Comparison of ENCODE assay signal across 18 cellular contexts in the genomic region with DNA sequence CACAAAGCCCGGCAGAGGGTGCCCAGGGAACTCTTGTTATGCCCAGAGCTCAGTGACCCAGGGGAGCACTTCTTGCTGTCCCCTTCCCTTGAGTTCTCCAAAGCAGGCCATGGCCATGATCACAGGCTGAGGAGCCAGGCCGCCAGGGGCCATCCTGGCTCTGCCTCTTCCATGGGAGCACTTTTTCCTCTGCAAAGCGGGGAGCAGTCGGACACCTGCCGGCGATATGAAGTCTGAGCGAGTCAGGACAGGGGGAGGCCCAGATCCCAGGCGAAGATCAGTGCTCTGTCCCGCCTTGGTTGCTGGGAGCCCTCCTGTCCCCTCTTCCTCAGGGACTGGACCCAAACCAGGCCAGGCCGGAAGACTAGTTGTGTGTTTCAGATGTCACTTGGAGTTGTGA.
DNase-seq lines count a peak whose midpoint lies in the region; ATAC-seq and TF ChIP-seq lines count a peak whose summit lies in the region.
"Had no signal": no experiment of that assay in that cellular context is flagged by ENCODE, and none has a peak within 500 bp of the region (broad histone marks: within the 10 kb centered on the region; RNA-seq: fewer than 3 reads in every experiment).

No MANE protein-coding gene starts in this region.

- H4K20me1 ChIP-seq in IMR-90 (ENCODE audit: insufficient read depth, low read length) = no peaks in the 10 kb centered on the region

- H3K9me3 ChIP-seq in IMR-90 (ENCODE audit: control insufficient read depth, insufficient read depth, low read length) (no peaks in the 10 kb centered on the region), endodermal cell (ENCODE audit: control insufficient read depth, low read length) (no peaks in the 10 kb centered on the region), spleen (no peaks in the 10 kb centered on the region)
- H3K9me3 ChIP-seq: Peyer's patch, SJSA1 had no signal

- in situ Hi-C loops in IMR-90 (cut with MboI; ENCODE audit: low sequenced_read_pairs) = no loop called here

- no peak for TF ChIP-seq POLR2A in IMR-90 (IDR thresholded peaks at IDR 0.05; ENCODE audit: low read depth, low read length)
- TF ChIP-seq POLR2A in spleen (IDR thresholded peaks at IDR 0.05) = no peak

- H2BK120ac ChIP-seq in IMR-90 (ENCODE audit: low read depth, low read length) (no peak overlapping the region), mesendoderm (ENCODE audit: low read depth, low read length) (no peak overlapping the region)

- H3K4ac ChIP-seq in IMR-90 (ENCODE audit: low read depth, low read length) = no peak overlapping the region
- H3K4ac ChIP-seq in mesendoderm (ENCODE audit: low read depth, low read length) = no peak overlapping the region

- ATAC-seq in IMR-90 (ENCODE audit: low read depth) (no peak), GM21619 (IDR thresholded peaks at IDR 0.05; ENCODE audit: unreplicated experiment) (no peak), GM19328 (IDR thresholded peaks at IDR 0.05; ENCODE audit: unreplicated experiment) (no peak), HG03175 (IDR thresholded peaks at IDR 0.05; ENCODE audit: unreplicated experiment) (no peak)

- H4K5ac ChIP-seq in IMR-90 (ENCODE audit: low read depth, low read length) (no peak overlapping the region), mesendoderm (ENCODE audit: low read length) (no peak overlapping the region)

- POLR2A ChIA-PET in IMR-90 (lab: Charles Lee; ENCODE audit: unreplicated experiment) = no interaction called here

- H3K36me3 Mint-ChIP-seq in endodermal cell (ENCODE audit: low read depth) = peaks cover 20% of the 10 kb centered on the region

- no peak overlapping the region for H3K23ac ChIP-seq in IMR-90 (ENCODE audit: low read depth, low read length)
- no peak overlapping the region for H3K23ac ChIP-seq in mesendoderm (ENCODE audit: low read length)

- H3K9me1 ChIP-seq in IMR-90 (ENCODE audit: insufficient read depth, low read length) = 0 out of 2 replicates have a peak, but pooled peaks cover 1% of the 10 kb centered on the region

- H3K79me1 ChIP-seq in IMR-90 (ENCODE audit: low read depth in 1 of 2, low read length in 2 of 2) (no peaks in the 10 kb centered on the region), mesendoderm (ENCODE audit: low read length) (no peaks in the 10 kb centered on the region)

- H4K8ac ChIP-seq in IMR-90 (ENCODE audit: low read depth in 2 of 2, low read length in 2 of 2) (no peak overlapping the region), mesendoderm (ENCODE audit: low read depth, low read length) (no peak overlapping the region)

- peak overlapping the region; percentile 24 for H2AK9ac ChIP-seq in IMR-90 (replicated peaks; ENCODE audit: low read depth, low read length, poor library complexity)

- H3K14ac ChIP-seq in IMR-90 (replicated peaks; ENCODE audit: low read depth, low read length) = no peak overlapping the region

- H3K4me3 ChIP-seq in IMR-90 (ENCODE audit: insufficient read depth, low read depth, low read length) = no peak overlapping the region
- no peak overlapping the region for H3K4me3 ChIP-seq in endodermal cell (ENCODE audit: low read length)
- no peak overlapping the region for H3K4me3 ChIP-seq in mesendoderm (ENCODE audit: low read length)
- H3K4me3 ChIP-seq in spleen = no peak overlapping the region
- H3K4me3 ChIP-seq: Peyer's patch, SJSA1 had no signal

- no peak overlapping the region for H2AFZ ChIP-seq in IMR-90 (replicated peaks; ENCODE audit: low read length, poor library complexity)

- DNase-seq in IMR-90 (no peak), endodermal cell (no peak), mesendoderm (no peak), spleen (peak; percentile 51), DMS53 (lab: John Stamatoyannopoulos, UW) (no peak)
- DNase-seq: CD4-positive, CD25-positive, alpha-beta regulatory T cell; DMS79 treated with DMSO at 0.1 percent for 48 hours; HCEC 1CT; NCI-H1105 treated with DMSO at 0.1 percent for 48 hours; NCI-H2081; NCI-H2171; NCI-H526 had no signal

- H4K91ac ChIP-seq in IMR-90 (ENCODE audit: insufficient read depth, low read depth, low read length) = no peak overlapping the region

- dilution Hi-C loops in IMR-90 (cut with HindIII; ENCODE audit: low sequenced_read_pairs, unreplicated experiment) = no loop called here

- TF ChIP-seq CTCF in IMR-90 (conservative IDR thresholded peaks at IDR 0.05; ENCODE audit: low read depth, low read length) (no peak), endodermal cell (conservative IDR thresholded peaks at IDR 0.05) (no peak), spleen (IDR thresholded peaks at IDR 0.05 in 8 of 11, conservative IDR thresholded peaks at IDR 0.05 in 3 of 11) (no peak)

- TF ChIP-seq RAD21 in IMR-90 (IDR thresholded peaks at IDR 0.05; ENCODE audit: low read length) = no peak

- H2AK5ac ChIP-seq in IMR-90 (ENCODE audit: low read depth, low read length) (no peak overlapping the region), mesendoderm (ENCODE audit: low read length) (no peak overlapping the region)

- H3K9ac ChIP-seq in IMR-90 (ENCODE audit: low read depth, low read length) (no peak overlapping the region), endodermal cell (ENCODE audit: extremely low read depth, low read length, poor library complexity, severe bottlenecking) (no peak overlapping the region), mesendoderm (ENCODE audit: low read length) (no peak overlapping the region)

- peak overlapping the region; percentile 74 for H3K27ac Mint-ChIP-seq in endodermal cell
- H3K27ac Mint-ChIP-seq: IgD-negative memory B cell had no signal

- CTCF ChIA-PET in IMR-90 (lab: Yijun Ruan, JAX) = no interaction called here

- no peak overlapping the region for H2BK5ac ChIP-seq in IMR-90 (ENCODE audit: low read depth, low read length, poor library complexity, severe bottlenecking)
- peak overlapping the region; percentile 57 for H2BK5ac ChIP-seq in mesendoderm (ENCODE audit: low read length)

- H3K18ac ChIP-seq in IMR-90 (ENCODE audit: low read depth, low read length) = no peak overlapping the region
- H3K18ac ChIP-seq in mesendoderm (ENCODE audit: low read length) = no peak overlapping the region

- no TSS peak for BruUV-seq in IMR-90 (replicated peaks; lab: Mats Ljungman, UMichigan)

- H3K9me3 Mint-ChIP-seq in endodermal cell = no peaks in the 10 kb centered on the region
- H3K9me3 Mint-ChIP-seq: CD4-positive, CD25-positive, alpha-beta regulatory T cell; IgD-negative memory B cell had no signal

- H3K27ac ChIP-seq in IMR-90 (ENCODE audit: insufficient read depth, low read length) = no peak overlapping the region
- H3K27ac ChIP-seq in endodermal cell (ENCODE audit: low read depth, low read length) = no peak overlapping the region
- H3K27ac ChIP-seq in mesendoderm (ENCODE audit: low read depth, low read length) = peak overlapping the region; percentile 31
- H3K27ac ChIP-seq in spleen = peak overlapping the region in 1 of 8 donors; percentile 28
- H3K27ac ChIP-seq: Peyer's patch, SJSA1 had no signal

- H2BK15ac ChIP-seq in IMR-90 (ENCODE audit: low read depth, low read length) (no peak overlapping the region), mesendoderm (replicated peaks; ENCODE audit: low read depth) (no peak overlapping the region)

- WGBS in IMR-90 (ENCODE audit: extremely low coverage in 2 of 2, insufficient read length in 1 of 2), 2 experiments = 100% methylated on average over 6 of the region's 10 CpGs; no CpG with 5 or more reads in 1 of the 2 experiments
- 86 to 95% methylated on average over 10 of the region's 10 CpGs for WGBS in endodermal cell (ENCODE audit: insufficient coverage in 1 of 2, insufficient read length in 1 of 2), 2 experiments
- no CpG with 5 or more reads among the region's 10 CpGs for WGBS in mesendoderm (ENCODE audit: extremely low coverage, insufficient coverage, low lambda C conversion rate)
- 92 to 99% (median 98%) methylated on average over 10 of the region's 10 CpGs for WGBS in spleen, 5 donors

- H3K4me3 Mint-ChIP-seq in endodermal cell = no peak overlapping the region
- H3K4me3 Mint-ChIP-seq: IgD-negative memory B cell had no signal

- no peak overlapping the region for H3K56ac ChIP-seq in IMR-90 (ENCODE audit: extremely low read depth, insufficient read depth, low read length)
- no peak overlapping the region for H3K56ac ChIP-seq in mesendoderm (ENCODE audit: low read length)

- no peak overlapping the region for H2BK20ac ChIP-seq in IMR-90 (ENCODE audit: low read depth, low read length)

- H3K27me3 Mint-ChIP-seq in endodermal cell (ENCODE audit: insufficient read depth) = no peaks in the 10 kb centered on the region
- H3K27me3 Mint-ChIP-seq: CD4-positive, CD25-positive, alpha-beta regulatory T cell; IgD-negative memory B cell had no signal

- H3K27me3 ChIP-seq in IMR-90 (ENCODE audit: control insufficient read depth, insufficient read depth, low read length) (no peaks in the 10 kb centered on the region), endodermal cell (ENCODE audit: control insufficient read depth, insufficient read depth, low read length, poor library complexity, severe bottlenecking) (no peaks in the 10 kb centered on the region), mesendoderm (ENCODE audit: insufficient read depth, low read length, poor library complexity) (no peaks in the 10 kb centered on the region), spleen (replicated peaks in 1 of 7) (no peaks in the 10 kb centered on the region)
- H3K27me3 ChIP-seq: Peyer's patch, SJSA1 had no signal

- H3K4me1 ChIP-seq in IMR-90 (ENCODE audit: control insufficient read depth, insufficient read depth, low read length) (no peaks in the 10 kb centered on the region), endodermal cell (ENCODE audit: control insufficient read depth, insufficient read depth, low read length) (peaks cover 30% of the 10 kb centered on the region), mesendoderm (ENCODE audit: control insufficient read depth, low read depth, low read length) (peaks cover 25% of the 10 kb centered on the region), spleen (peaks cover 0 to 22% (median 10%) of the 10 kb centered on the region in 6 donors)
- H3K4me1 ChIP-seq: Peyer's patch, SJSA1 had no signal

- intact Hi-C loops in IMR-90 (cut with micrococcal nuclease) (no loop called here), spleen (cut with DNase I; ENCODE audit: low total_unique reads) (no loop called here)

- H3K79me2 ChIP-seq in mesendoderm (ENCODE audit: control insufficient read depth, insufficient read depth, low read length) = no peaks in the 10 kb centered on the region

- peaks cover 62% of the 10 kb centered on the region for H3K4me1 Mint-ChIP-seq in endodermal cell
- H3K4me1 Mint-ChIP-seq: CD4-positive, CD25-positive, alpha-beta regulatory T cell; IgD-negative memory B cell had no signal

- no peaks in the 10 kb centered on the region; the same call in 1 of the 2 replicates for H3K36me3 ChIP-seq in IMR-90 (ENCODE audit: control insufficient read depth, insufficient read depth, low read length)
- H3K36me3 ChIP-seq in endodermal cell (ENCODE audit: control insufficient read depth, insufficient read depth, low read length) = no peaks in the 10 kb centered on the region
- H3K36me3 ChIP-seq in mesendoderm (ENCODE audit: control insufficient read depth, insufficient read depth, low read length) = no peaks in the 10 kb centered on the region
- H3K36me3 ChIP-seq in spleen = peaks cover 0 to 100% (median 44%) of the 10 kb centered on the region in 6 donors
- H3K36me3 ChIP-seq: SJSA1 had no signal

- H3K4me2 ChIP-seq in IMR-90 (ENCODE audit: low read depth, low read length) (no peak overlapping the region), mesendoderm (ENCODE audit: low read length) (no peak overlapping the region)

TF ChIP-seq in IMR-90, 13 proteins besides CTCF, POLR2A, EP300 and RAD21 (continues in another document):
- no peak for TF ChIP-seq FOS (IDR thresholded peaks at IDR 0.05; ENCODE audit: low read depth, low read length)
